24 cellular contexts compared by ENCODE assay signal in the genomic region with DNA sequence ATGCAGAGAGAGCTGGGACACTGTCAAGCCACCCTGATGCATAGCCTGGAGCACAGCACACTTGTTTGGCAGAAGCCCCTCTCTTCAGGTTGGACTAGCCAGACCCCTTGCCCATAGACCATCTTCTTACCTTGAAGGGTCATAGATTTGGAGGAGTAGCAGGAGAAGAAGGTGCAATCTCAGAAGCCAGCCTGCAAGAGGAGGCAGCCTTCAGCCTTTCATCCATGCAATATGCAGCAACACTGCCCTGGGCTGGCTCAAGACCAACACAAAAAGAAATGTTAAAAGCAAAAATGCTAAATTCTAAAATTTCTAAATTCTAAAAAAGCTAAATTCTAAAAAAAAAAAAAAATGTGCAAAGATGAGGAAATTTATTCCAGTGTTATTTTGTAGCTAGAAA. TPM values are rescaled to one million over a fixed set of nuclear protein-coding genes. Genes with fewer than 3 reads are reported as not detected.
A peak's percentile ranks its signal among the peaks of the same experiment; 100 is the strongest.
DNase-seq lines count a peak whose midpoint lies in the region; ATAC-seq and TF ChIP-seq lines count a peak whose summit lies in the region.
"Had no signal": no experiment of that assay in that cellular context is flagged by ENCODE, and none has a peak within 500 bp of the region (broad histone marks: within the 10 kb centered on the region; RNA-seq: fewer than 3 reads in every experiment).

No MANE protein-coding gene starts in this region.

- ATAC-seq in Right ventricle myocardium inferior (no peak), Right ventricle myocardium superior (ENCODE audit: poor library complexity) (no peak)
- ATAC-seq: CD8-positive, alpha-beta T cell; PC-3 had no signal

- H3K4me1 Mint-ChIP-seq in IgD-negative memory B cell (peaks cover 0 to 9% (median 6%) of the 10 kb centered on the region in 3 donors), chondrocyte (ENCODE audit: low read depth) (peaks cover 2% of the 10 kb centered on the region)

- H3K9me3 Mint-ChIP-seq in IgD-negative memory B cell (no peaks in the 10 kb centered on the region), chondrocyte (ENCODE audit: low read depth) (no peaks in the 10 kb centered on the region)
- H3K9me3 Mint-ChIP-seq: CD8-positive, alpha-beta T cell had no signal

- peak; percentile 7 for DNase-seq in Right ventricle myocardium inferior (ENCODE audit: missing footprints)
- DNase-seq in Right ventricle myocardium superior, result no peak
- no peak for DNase-seq in chondrocyte (ENCODE audit: low spot score)
- no peak for DNase-seq in NCI-H345 treated with DMSO at 0.1 percent for 48 hours (lab: John Stamatoyannopoulos, UW; ENCODE audit: unreplicated experiment)
- DNase-seq in foreskin melanocyte, result no peak
- no peak for DNase-seq in NCI-H748 (lab: John Stamatoyannopoulos, UW; ENCODE audit: unreplicated experiment)
- DNase-seq: Caco-2; CD8-positive, alpha-beta T cell; DMS79; EL; GF-D8; Karpas-422; NCI-H1092; NCI-H1436; NCI-H187; NCI-H2081 treated with DMSO at 0.1 percent for 48 hours; NCI-H2171 treated with DMSO at 0.1 percent for 48 hours; NCI-H345; NCI-H524; NCI-H774; PC-3 had no signal

- H3K27me3 Mint-ChIP-seq in IgD-negative memory B cell, result no peaks in the 10 kb centered on the region
- no peaks in the 10 kb centered on the region for H3K27me3 Mint-ChIP-seq in chondrocyte (ENCODE audit: low read depth)

- TF ChIP-seq CTCF in chondrocyte (IDR thresholded peaks at IDR 0.05), result no peak

- intact Hi-C loops in Right ventricle myocardium inferior (cut with DNase I) (no loop called here), Right ventricle myocardium superior (cut with DNase I) (no loop called here)

- peak overlapping the region; percentile 67 to 100 (median 71) for H3K27ac Mint-ChIP-seq in IgD-negative memory B cell
- peak overlapping the region; percentile 27 for H3K27ac Mint-ChIP-seq in chondrocyte (ENCODE audit: unreplicated experiment)
- H3K27ac Mint-ChIP-seq: CD8-positive, alpha-beta T cell had no signal

- H3K4me3 Mint-ChIP-seq in IgD-negative memory B cell (peak overlapping the region in 1 of 4 donors; percentile 65), chondrocyte (ENCODE audit: unreplicated experiment) (no peak overlapping the region)
- H3K4me3 Mint-ChIP-seq: CD8-positive, alpha-beta T cell had no signal

- H3K36me3 Mint-ChIP-seq in IgD-negative memory B cell, result peaks cover 2% of the 10 kb centered on the region
- H3K36me3 Mint-ChIP-seq in chondrocyte (ENCODE audit: low read depth), result peaks cover 22% of the 10 kb centered on the region

RNA-seq across cellular contexts. Expression of gene IQCN, which starts 4.9 kb away (rescaled TPM):
- 0.43 TPM for total RNA-seq in Right ventricle myocardium inferior
- total RNA-seq in Right ventricle myocardium superior, result 0.35 TPM
- polyA plus RNA-seq in IgD-negative memory B cell, result 1.4 TPM
- 1.6 to 4.0 TPM (median 2.4 TPM) in 3 replicates for total RNA-seq in chondrocyte

RNA-seq across cellular contexts. Expression of gene JUND, which starts 12.1 kb away (rescaled TPM):
- 113 TPM for total RNA-seq in Right ventricle myocardium inferior
- 107 TPM for total RNA-seq in Right ventricle myocardium superior
- polyA plus RNA-seq in IgD-negative memory B cell, result 164 TPM
- total RNA-seq in chondrocyte, result 129 to 181 TPM (median 176 TPM) in 3 replicates

RNA-seq across cellular contexts. Expression of gene PDE4C, which starts 43.1 kb away (rescaled TPM):
- total RNA-seq in Right ventricle myocardium inferior (1.1 TPM), Right ventricle myocardium superior (1.8 TPM), chondrocyte (2.9 to 3.4 TPM in 2 of 3 replicates, not detected in the other)
- polyA plus RNA-seq in IgD-negative memory B cell, result not detected
- total RNA-seq: A673, SJSA1 had no signal

RNA-seq across cellular contexts. Expression of gene LSM4, which starts 53.5 kb away (rescaled TPM):
- 106 TPM for total RNA-seq in Right ventricle myocardium inferior
- 103 TPM for total RNA-seq in Right ventricle myocardium superior
- 137 TPM for polyA plus RNA-seq in IgD-negative memory B cell
- total RNA-seq in chondrocyte, result 68.1 to 84.8 TPM (median 73.0 TPM) in 3 replicates
